Comparison of ENCODE assay signal across 9 cellular contexts in the genomic region with DNA sequence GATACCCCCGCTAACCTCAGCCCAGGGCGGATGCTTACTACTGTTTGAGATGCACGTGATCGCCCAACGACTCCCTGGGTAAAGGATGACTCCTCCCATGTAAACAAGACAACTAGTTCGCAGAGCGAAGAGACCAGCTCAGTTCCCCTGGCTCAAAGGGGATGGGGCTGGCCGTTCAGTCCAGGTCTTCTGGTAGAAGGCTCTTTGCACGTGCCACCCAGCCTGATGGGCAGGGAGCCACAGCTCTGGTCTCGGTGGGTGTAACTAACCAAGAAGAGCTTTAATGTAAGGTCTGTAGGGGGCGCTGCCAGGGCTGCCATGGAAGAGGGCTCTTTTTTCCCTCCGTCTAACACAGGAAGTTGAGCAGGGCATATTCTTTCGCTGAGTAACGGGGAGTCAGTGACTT. TPM values are rescaled to one million over a fixed set of nuclear protein-coding genes. Genes with fewer than 3 reads are reported as not detected.
DNase-seq lines count a peak whose midpoint lies in the region; FAIRE-seq and TF ChIP-seq lines count a peak whose summit lies in the region.
"Had no signal": no experiment of that assay in that cellular context is flagged by ENCODE, and none has a peak within 500 bp of the region (broad histone marks: within the 10 kb centered on the region; RNA-seq: fewer than 3 reads in every experiment).

No MANE protein-coding gene starts in this region.

- H3K4me3 ChIP-seq in bronchial epithelial cell (ENCODE audit: low read depth, low read length), result no peak overlapping the region
- H3K4me3 ChIP-seq: tibial artery had no signal

- H3K36me3 ChIP-seq in bronchial epithelial cell (ENCODE audit: control insufficient read depth, insufficient read depth, low read length), result no peaks in the 10 kb centered on the region
- H3K36me3 ChIP-seq: tibial artery had no signal

- FAIRE-seq in bronchial epithelial cell (lab: Jason Lieb, UNC), result no peak

- no peaks in the 10 kb centered on the region for H3K27me3 ChIP-seq in bronchial epithelial cell (ENCODE audit: control insufficient read depth, insufficient read depth, low read length)

- TF ChIP-seq CTCF in GM12874 (IDR thresholded peaks at IDR 0.05; ENCODE audit: insufficient read depth, low read depth, low read length) (0 out of 2 replicates have a peak, but pooled peaks have one; percentile 20), bronchial epithelial cell (IDR thresholded peaks at IDR 0.05; ENCODE audit: insufficient read depth, low read length, severe bottlenecking) (peak; percentile 4)

- peak; percentile 24 for DNase-seq in T-helper 9 cell
- no peak for DNase-seq in bronchial epithelial cell (ENCODE audit: low read depth)
- peak; percentile 63 for DNase-seq in stimulated activated CD4-positive, alpha-beta T cell treated with anti-CD3 and anti-CD28 coated beads, Interleukin-1b, Interleukin-23, amount 100 ng/mL, for 48 hours
- DNase-seq in NCI-H187 (lab: John Stamatoyannopoulos, UW), result no peak
- no peak for DNase-seq in SK-N-DZ (ENCODE audit: low spot score)
- DNase-seq in NCI-H526 treated with DMSO at 0.1 percent for 48 hours (lab: John Stamatoyannopoulos, UW), result no peak
- DNase-seq in NCI-H187 treated with DMSO at 0.1 percent for 48 hours (lab: John Stamatoyannopoulos, UW), result no peak
- DNase-seq: tibial artery had no signal

RNA-seq across cellular contexts. Expression of a gene that starts 49.4 kb away (rescaled TPM):
- total RNA-seq in bronchial epithelial cell, result 18.4 and 26.1 TPM in 2 replicates
- 181 and 222 TPM in 2 replicates for polyA plus RNA-seq in SK-N-DZ (2014; cell fraction: cytosol; rRNA removed)
- polyA plus RNA-seq in SK-N-DZ (2014; cell fraction: nucleus; rRNA removed), result 96.2 and 100 TPM in 2 replicates

Comparison
In these comparisons a context has a peak if more than half of its experiments do, and no peak if none do; other contexts are left out.
1. DNase-seq: peak in T-helper 9 cell (single experiment) and stimulated activated CD4-positive, alpha-beta T cell treated with anti-CD3 and anti-CD28 coated beads, Interleukin-1b, Interleukin-23, amount 100 ng/mL, for 48 hours (single experiment); none in bronchial epithelial cell (single experiment), NCI-H187 (0 of 2), SK-N-DZ (single experiment), NCI-H526 treated with DMSO at 0.1 percent for 48 hours (single experiment) and NCI-H187 treated with DMSO at 0.1 percent for 48 hours (single experiment).